25 cellular contexts compared by ENCODE assay signal in genomic region chr7:54643064-54643463, GRCh38.
DNase-seq lines count a peak whose midpoint lies in the region; ATAC-seq and TF ChIP-seq lines count a peak whose summit lies in the region.
"Had no signal": no experiment of that assay in that cellular context is flagged by ENCODE, and none has a peak within 500 bp of the region (broad histone marks: within the 10 kb centered on the region; RNA-seq: fewer than 3 reads in every experiment).

No MANE protein-coding gene starts in this region.

- H3K9ac ChIP-seq in neural progenitor cell, result no peak overlapping the region
- H3K9ac ChIP-seq: BLaER1 had no signal

- ATAC-seq in GM23338, result peak; percentile 81
- ATAC-seq in WTC11, result peak; percentile 81
- no peak for ATAC-seq in GM21529 (IDR thresholded peaks at IDR 0.05; ENCODE audit: unreplicated experiment)

- POLR2A ChIA-PET in WTC11 (lab: Charles Lee), result no interaction called here

- peak in 1 of 2 donors; percentile 23 for DNase-seq in cardiac muscle cell (ENCODE audit: low read depth in 1 of 2, low spot score in 1 of 2)
- DNase-seq in left ventricle myocardium inferior, result no peak
- peak; percentile 14 for DNase-seq in GM23338 (ENCODE audit: low spot score)
- no peak for DNase-seq in WTC11 (ENCODE audit: low spot score)
- no peak for DNase-seq in neural progenitor cell (ENCODE audit: low spot score)
- DNase-seq in activated naive CD4-positive, alpha-beta T cell treated with anti-CD3 and anti-CD28 coated beads, Interleukin-2, amount 10 ng/mL, durations not matched to agents 7 days and 5 days, result no peak
- no peak for DNase-seq in GM19238 (ENCODE audit: insufficient read length, low spot score)
- DNase-seq: 8988T; ACHN; BE2C; C1 segment of cervical spinal cord; CD4-positive, alpha-beta memory T cell; CD4-positive, CD25-positive, alpha-beta regulatory T cell; CD8-positive, alpha-beta memory T cell; COR-L47; DMS 273 treated with DMSO at 0.1 percent for 48 hours; DMS153; DMS53; DMS79; DND-41; EL; GF-D8 had no signal

- H3F3A ChIP-seq in GM23338 (replicated peaks; ENCODE audit: low read depth), result no peaks in the 10 kb centered on the region
- peaks cover 4% of the 10 kb centered on the region for H3F3A ChIP-seq in neural progenitor cell (ENCODE audit: low read depth)

- TF ChIP-seq CTCF in cardiac muscle cell (IDR thresholded peaks at IDR 0.05; ENCODE audit: low read depth, low read length) (no peak), left ventricle myocardium inferior (IDR thresholded peaks at IDR 0.05; ENCODE audit: borderline replicate concordance) (no peak), GM23338 (conservative IDR thresholded peaks at IDR 0.05; ENCODE audit: low read depth in 2 of 2) (no peak), WTC11 (IDR thresholded peaks at IDR 0.05) (no peak), neural progenitor cell (IDR thresholded peaks at IDR 0.05) (no peak)

- H3K36me3 ChIP-seq in cardiac muscle cell, result no peaks in the 10 kb centered on the region
- H3K36me3 ChIP-seq in left ventricle myocardium inferior, result no peaks in the 10 kb centered on the region
- H3K36me3 ChIP-seq in GM23338 (ENCODE audit: insufficient read depth), result no peaks in the 10 kb centered on the region
- no peaks in the 10 kb centered on the region for H3K36me3 ChIP-seq in neural progenitor cell
- H3K36me3 ChIP-seq: BE2C, BLaER1 had no signal

- H3K9me3 ChIP-seq in cardiac muscle cell (ENCODE audit: low read depth) (no peaks in the 10 kb centered on the region), left ventricle myocardium inferior (replicated peaks) (no peaks in the 10 kb centered on the region), neural progenitor cell (ENCODE audit: low read depth) (no peaks in the 10 kb centered on the region)
- H3K9me3 ChIP-seq: BE2C, BLaER1 had no signal

- H3K36me3 Mint-ChIP-seq in GM23338 (ENCODE audit: low read depth) (no peaks in the 10 kb centered on the region), WTC11 (no peaks in the 10 kb centered on the region), neural progenitor cell (no peaks in the 10 kb centered on the region)
- no peaks in the 10 kb centered on the region for H3K36me3 Mint-ChIP-seq in activated naive CD4-positive, alpha-beta T cell treated with anti-CD3 and anti-CD28 coated beads, Interleukin-2, amount 10 ng/mL, durations not matched to agents 7 days and 5 days
- H3K36me3 Mint-ChIP-seq: CD14-positive monocyte; CD4-positive, alpha-beta memory T cell; CD4-positive, CD25-positive, alpha-beta regulatory T cell; CD8-positive, alpha-beta memory T cell had no signal

- no peak overlapping the region for H3K4me3 ChIP-seq in cardiac muscle cell
- no peak overlapping the region for H3K4me3 ChIP-seq in left ventricle myocardium inferior
- no peak overlapping the region for H3K4me3 ChIP-seq in GM23338
- no peak overlapping the region for H3K4me3 ChIP-seq in neural progenitor cell
- H3K4me3 ChIP-seq: BLaER1 had no signal

- H3K4me3 Mint-ChIP-seq in GM23338 (no peak overlapping the region), WTC11 (no peak overlapping the region), neural progenitor cell (no peak overlapping the region)
- no peak overlapping the region for H3K4me3 Mint-ChIP-seq in activated naive CD4-positive, alpha-beta T cell treated with anti-CD3 and anti-CD28 coated beads, Interleukin-2, amount 10 ng/mL, durations not matched to agents 7 days and 5 days
- H3K4me3 Mint-ChIP-seq: CD14-positive monocyte; CD4-positive, alpha-beta memory T cell; CD4-positive, CD25-positive, alpha-beta regulatory T cell; CD8-positive, alpha-beta memory T cell had no signal

- H3K9me3 Mint-ChIP-seq in GM23338 (no peaks in the 10 kb centered on the region), WTC11 (peaks cover 6% of the 10 kb centered on the region; the same call in 1 of the 2 replicates), neural progenitor cell (no peaks in the 10 kb centered on the region)
- H3K9me3 Mint-ChIP-seq in activated naive CD4-positive, alpha-beta T cell treated with anti-CD3 and anti-CD28 coated beads, Interleukin-2, amount 10 ng/mL, durations not matched to agents 7 days and 5 days, result peaks cover 2% of the 10 kb centered on the region

- no peak overlapping the region for H3K4me2 ChIP-seq in GM23338
- no peak overlapping the region for H3K4me2 ChIP-seq in neural progenitor cell
- H3K4me2 ChIP-seq: BLaER1 had no signal

- H3K4me1 Mint-ChIP-seq in GM23338 (peaks cover 14% of the 10 kb centered on the region), WTC11 (peaks cover 11% of the 10 kb centered on the region), neural progenitor cell (no peaks in the 10 kb centered on the region)
- no peaks in the 10 kb centered on the region for H3K4me1 Mint-ChIP-seq in activated naive CD4-positive, alpha-beta T cell treated with anti-CD3 and anti-CD28 coated beads, Interleukin-2, amount 10 ng/mL, durations not matched to agents 7 days and 5 days
- H3K4me1 Mint-ChIP-seq: CD14-positive monocyte; CD4-positive, alpha-beta memory T cell; CD4-positive, CD25-positive, alpha-beta regulatory T cell; CD8-positive, alpha-beta memory T cell had no signal

- intact Hi-C loops in left ventricle myocardium inferior (cut with micrococcal nuclease), result no loop called here

- H2AFZ ChIP-seq in GM23338 (peak overlapping the region; percentile 16; the same call in 1 of the 2 replicates), neural progenitor cell (replicated peaks) (peak overlapping the region; percentile 16)

- H3K79me2 ChIP-seq in GM23338 (replicated peaks; ENCODE audit: insufficient read depth) (no peaks in the 10 kb centered on the region), neural progenitor cell (ENCODE audit: low read depth) (no peaks in the 10 kb centered on the region)

- H3K27me3 Mint-ChIP-seq in GM23338 (ENCODE audit: insufficient read depth, low read depth, poor library complexity), result no peaks in the 10 kb centered on the region
- no peaks in the 10 kb centered on the region for H3K27me3 Mint-ChIP-seq in WTC11 (ENCODE audit: low read depth)
- peaks cover 2% of the 10 kb centered on the region for H3K27me3 Mint-ChIP-seq in neural progenitor cell (ENCODE audit: insufficient read depth, low read depth)
- no peaks in the 10 kb centered on the region for H3K27me3 Mint-ChIP-seq in activated naive CD4-positive, alpha-beta T cell treated with anti-CD3 and anti-CD28 coated beads, Interleukin-2, amount 10 ng/mL, durations not matched to agents 7 days and 5 days
- H3K27me3 Mint-ChIP-seq: CD4-positive, CD25-positive, alpha-beta regulatory T cell had no signal

- no peaks in the 10 kb centered on the region for H4K20me1 ChIP-seq in GM23338 (replicated peaks; ENCODE audit: insufficient read depth)
- H4K20me1 ChIP-seq in neural progenitor cell (ENCODE audit: low read depth), result no peaks in the 10 kb centered on the region
- H4K20me1 ChIP-seq: BLaER1 had no signal

- peak overlapping the region; percentile 44 for H3K27ac ChIP-seq in cardiac muscle cell
- no peak overlapping the region for H3K27ac ChIP-seq in left ventricle myocardium inferior (replicated peaks)
- no peak overlapping the region for H3K27ac ChIP-seq in GM23338 (ENCODE audit: low read depth)
- H3K27ac ChIP-seq in neural progenitor cell, result no peak overlapping the region
- H3K27ac ChIP-seq: BLaER1 had no signal

- no peaks in the 10 kb centered on the region for H3K9me2 ChIP-seq in GM23338 (ENCODE audit: insufficient read depth)

- H3K27me3 ChIP-seq in cardiac muscle cell, result no peaks in the 10 kb centered on the region
- H3K27me3 ChIP-seq in left ventricle myocardium inferior (ENCODE audit: low read depth), result no peaks in the 10 kb centered on the region
- no peaks in the 10 kb centered on the region for H3K27me3 ChIP-seq in GM23338 (ENCODE audit: insufficient read depth)
- H3K27me3 ChIP-seq in neural progenitor cell, result no peaks in the 10 kb centered on the region
- H3K27me3 ChIP-seq: BE2C, BLaER1 had no signal

- CTCF ChIA-PET in WTC11 (lab: Charles Lee), result no interaction called here
- CTCF ChIA-PET in activated naive CD4-positive, alpha-beta T cell treated with anti-CD3 and anti-CD28 coated beads, Interleukin-2, amount 10 ng/mL, durations not matched to agents 7 days and 5 days (lab: Charles Lee), result no interaction called here

- H3K4me1 ChIP-seq in cardiac muscle cell (ENCODE audit: low read depth), result peaks cover 24% of the 10 kb centered on the region
- H3K4me1 ChIP-seq in left ventricle myocardium inferior, result no peaks in the 10 kb centered on the region
- peaks cover 6% of the 10 kb centered on the region; the same call in 1 of the 2 replicates for H3K4me1 ChIP-seq in GM23338 (ENCODE audit: insufficient read depth)
- peaks cover 1% of the 10 kb centered on the region for H3K4me1 ChIP-seq in neural progenitor cell
- H3K4me1 ChIP-seq: BE2C, BLaER1 had no signal

- H3K27ac Mint-ChIP-seq in GM23338 (no peak overlapping the region), WTC11 (no peak overlapping the region), neural progenitor cell (no peak overlapping the region)
- H3K27ac Mint-ChIP-seq in activated naive CD4-positive, alpha-beta T cell treated with anti-CD3 and anti-CD28 coated beads, Interleukin-2, amount 10 ng/mL, durations not matched to agents 7 days and 5 days, result no peak overlapping the region
- H3K27ac Mint-ChIP-seq: CD14-positive monocyte; CD4-positive, alpha-beta memory T cell; CD4-positive, CD25-positive, alpha-beta regulatory T cell; CD8-positive, alpha-beta memory T cell had no signal

TF ChIP-seq in GM23338, 12 proteins besides CTCF, POLR2A, EP300 and RAD21 (continues in another document):
- TF ChIP-seq NANOG (IDR thresholded peaks at IDR 0.05; ENCODE audit: borderline replicate concordance) (no peak), CREB1 (CRISPR knock-in tag; IDR thresholded peaks at IDR 0.05; ENCODE audit: low read depth) (no peak)

TF ChIP-seq in WTC11, 78 proteins besides CTCF, POLR2A, EP300 and RAD21 (continues in another document):
- TF ChIP-seq ZBTB21 (CRISPR knock-in tag; IDR thresholded peaks at IDR 0.05; ENCODE audit: borderline replicate concordance) (no peak), FOXJ3 (CRISPR knock-in tag; IDR thresholded peaks at IDR 0.05; ENCODE audit: borderline replicate concordance) (no peak), GABPB1 (CRISPR knock-in tag; IDR thresholded peaks at IDR 0.05) (no peak), E2F5 (CRISPR knock-in tag; IDR thresholded peaks at IDR 0.05) (no peak)
